12 cellular contexts compared by ENCODE assay signal in genomic region chr20:62590301-62591121, GRCh38. TPM values are rescaled to one million over a fixed set of nuclear protein-coding genes. Genes with fewer than 3 reads are reported as not detected.
DNase-seq lines count a peak whose midpoint lies in the region; ATAC-seq, FAIRE-seq and TF ChIP-seq lines count a peak whose summit lies in the region.
"Had no signal": no experiment of that assay in that cellular context is flagged by ENCODE, and none has a peak within 500 bp of the region (broad histone marks: within the 10 kb centered on the region; RNA-seq: fewer than 3 reads in every experiment).

No MANE protein-coding gene starts in this region.

- H3K4me3 ChIP-seq in skeletal muscle satellite cell (ENCODE audit: low read length): no peak overlapping the region
- H3K4me3 ChIP-seq: HAP-1 had no signal

- no peak overlapping the region for H3K9ac ChIP-seq in skeletal muscle satellite cell (ENCODE audit: low read depth, low read length)

- H3K36me3 Mint-ChIP-seq in HFFc6 (ENCODE audit: low read depth): no peaks in the 10 kb centered on the region; the same call in 1 of the 2 replicates
- no peaks in the 10 kb centered on the region for H3K36me3 Mint-ChIP-seq in activated CD8-positive, alpha-beta T cell treated with anti-CD3 and anti-CD28 coated beads, Interleukin-2, amount 10 ng/mL, durations not matched to agents 7 days and 5 days (ENCODE audit: low read depth)

- H3K27ac Mint-ChIP-seq in HFFc6: peak overlapping the region; percentile 43; the same call in 1 of the 2 replicates
- H3K27ac Mint-ChIP-seq in activated CD8-positive, alpha-beta T cell treated with anti-CD3 and anti-CD28 coated beads, Interleukin-2, amount 10 ng/mL, durations not matched to agents 7 days and 5 days: no peak overlapping the region
- H3K27ac Mint-ChIP-seq: activated T-helper 1 cell treated with anti-CD3 and anti-CD28 coated beads, Interleukin-12 subunit alpha, Interleukin-12 subunit beta, Interleukin-2, Interleukin-4 antibody, amounts not matched to agents 30 ng/mL and 10 ng/mL and 1 ng/mL, durations not matched to agents 14 hours and 24 hours and 36 hours had no signal

- no peak for FAIRE-seq in GM12892 (lab: Jason Lieb, UNC)

- CTCF ChIA-PET in activated CD8-positive, alpha-beta T cell treated with anti-CD3 and anti-CD28 coated beads, Interleukin-2, amount 10 ng/mL, durations not matched to agents 7 days and 5 days (lab: Charles Lee): no interaction called here

- H3K4me3 Mint-ChIP-seq in HFFc6: no peak overlapping the region
- H3K4me3 Mint-ChIP-seq in activated CD8-positive, alpha-beta T cell treated with anti-CD3 and anti-CD28 coated beads, Interleukin-2, amount 10 ng/mL, durations not matched to agents 7 days and 5 days: no peak overlapping the region
- H3K4me3 Mint-ChIP-seq: activated T-helper 1 cell treated with anti-CD3 and anti-CD28 coated beads, Interleukin-12 subunit alpha, Interleukin-12 subunit beta, Interleukin-2, Interleukin-4 antibody, amounts not matched to agents 30 ng/mL and 10 ng/mL and 1 ng/mL, durations not matched to agents 14 hours and 24 hours and 36 hours had no signal

- peak overlapping the region; percentile 31 for H3K4me2 ChIP-seq in skeletal muscle satellite cell (ENCODE audit: low read length)

- POLR2A ChIA-PET in activated CD8-positive, alpha-beta T cell treated with anti-CD3 and anti-CD28 coated beads, Interleukin-2, amount 10 ng/mL, durations not matched to agents 7 days and 5 days (lab: Charles Lee): no interaction called here

- no peak overlapping the region for H3K27ac ChIP-seq in foreskin keratinocyte

- peaks cover 1% of the 10 kb centered on the region; the same call in 1 of the 2 replicates for H3K27me3 Mint-ChIP-seq in HFFc6 (ENCODE audit: insufficient read depth)
- peaks cover 15% of the 10 kb centered on the region for H3K27me3 Mint-ChIP-seq in activated CD8-positive, alpha-beta T cell treated with anti-CD3 and anti-CD28 coated beads, Interleukin-2, amount 10 ng/mL, durations not matched to agents 7 days and 5 days (ENCODE audit: low read depth)

- 0 out of 2 replicates have a peak, but pooled peaks cover 3% of the 10 kb centered on the region for H3K9me3 Mint-ChIP-seq in HFFc6
- no peaks in the 10 kb centered on the region for H3K9me3 Mint-ChIP-seq in activated CD8-positive, alpha-beta T cell treated with anti-CD3 and anti-CD28 coated beads, Interleukin-2, amount 10 ng/mL, durations not matched to agents 7 days and 5 days (ENCODE audit: insufficient read depth)
- H3K9me3 Mint-ChIP-seq: activated T-helper 1 cell treated with anti-CD3 and anti-CD28 coated beads, Interleukin-12 subunit alpha, Interleukin-12 subunit beta, Interleukin-2, Interleukin-4 antibody, amounts not matched to agents 30 ng/mL and 10 ng/mL and 1 ng/mL, durations not matched to agents 14 hours and 24 hours and 36 hours had no signal

- H3K36me3 ChIP-seq in skeletal muscle satellite cell (ENCODE audit: insufficient read depth, low read length): no peaks in the 10 kb centered on the region
- H3K36me3 ChIP-seq: HAP-1 had no signal

- H3K4me1 ChIP-seq in foreskin keratinocyte: no peaks in the 10 kb centered on the region
- peaks cover 30% of the 10 kb centered on the region for H3K4me1 ChIP-seq in skeletal muscle satellite cell (ENCODE audit: control insufficient read depth, insufficient read depth, low read length)
- H3K4me1 ChIP-seq: HAP-1 had no signal

- H3K9me3 ChIP-seq in skeletal muscle satellite cell (replicated peaks; ENCODE audit: low read length): no peaks in the 10 kb centered on the region
- H3K9me3 ChIP-seq: HAP-1 had no signal

- DNase-seq in HFFc6 (peak; percentile 87), SW480 (ENCODE audit: low spot score) (peak; percentile 87), foreskin keratinocyte (peak; percentile 16 to 29), GM12892 (ENCODE audit: insufficient read length) (no peak), erythroblast (lab: John Stamatoyannopoulos, UW) (no peak), NCI-H128 (lab: John Stamatoyannopoulos, UW; ENCODE audit: unreplicated experiment) (no peak)
- no peak for DNase-seq in activated CD8-positive, alpha-beta T cell treated with anti-CD3 and anti-CD28 coated beads, Interleukin-2, amount 10 ng/mL, durations not matched to agents 7 days and 5 days
- DNase-seq: NCI-H1436 treated with DMSO at 0.1 percent for 48 hours had no signal

- TF ChIP-seq CTCF in HFFc6 (IDR thresholded peaks at IDR 0.05) (no peak), foreskin keratinocyte (conservative IDR thresholded peaks at IDR 0.05) (no peak)

- TF ChIP-seq POLR2A in GM12892 (IDR thresholded peaks at IDR 0.05; ENCODE audit: low read depth, low read length): no peak
- no peak for TF ChIP-seq POLR2A in erythroblast (IDR thresholded peaks at IDR 0.05; ENCODE audit: low read length)

- peaks cover 45% of the 10 kb centered on the region for H3K4me1 Mint-ChIP-seq in HFFc6 (ENCODE audit: low read depth)
- H3K4me1 Mint-ChIP-seq in activated CD8-positive, alpha-beta T cell treated with anti-CD3 and anti-CD28 coated beads, Interleukin-2, amount 10 ng/mL, durations not matched to agents 7 days and 5 days (ENCODE audit: low read depth): no peaks in the 10 kb centered on the region

- H3K27me3 ChIP-seq in foreskin keratinocyte (peaks cover 13% of the 10 kb centered on the region), skeletal muscle satellite cell (ENCODE audit: control insufficient read depth, insufficient read depth, low read length) (peaks cover 35% of the 10 kb centered on the region)

- ATAC-seq in foreskin keratinocyte: peak; percentile 37
- no peak for ATAC-seq in activated CD8-positive, alpha-beta T cell treated with anti-CD3 and anti-CD28 coated beads, Interleukin-2, amount 10 ng/mL, durations not matched to agents 7 days and 5 days

RNA-seq across cellular contexts. Expression of gene SLCO4A1, which starts 51.8 kb away (rescaled TPM):
- 1 to 10 TPM; 2.7 to 6.5 (median 3.4) TPM for total RNA-seq in HFFc6 (2021; fragmentation: NEBNext Ultra II Directional; extraction: Animal tissue kit (Norgen Biotek cat#: 25700))
- 2.3 and 2.4 TPM in 2 replicates for total RNA-seq in foreskin keratinocyte
- polyA plus RNA-seq in foreskin keratinocyte: 1.5 and 1.9 TPM in 2 replicates
- total RNA-seq in skeletal muscle satellite cell (2012; rRNA removed): 1.5 and 2.0 TPM in 2 replicates
- 10 to 100 TPM; 79.4 to 79.9 TPM for total RNA-seq in activated CD8-positive, alpha-beta T cell treated with anti-CD3 and anti-CD28 coated beads, Interleukin-2, amount 10 ng/mL, durations not matched to agents 7 days and 5 days
- 8.7 TPM for polyA plus RNA-seq in GM12892 (2012; ENCODE audit: missing spikeins)
- total RNA-seq: skeletal muscle tissue had no signal

Comparison
In these comparisons a context has a peak if more than half of its experiments do, and no peak if none do; other contexts are left out.
1. DNase-seq: peak in HFFc6 (single experiment), SW480 (single experiment) and foreskin keratinocyte (2 of 2); none in activated CD8-positive, alpha-beta T cell treated with anti-CD3 and anti-CD28 coated beads, Interleukin-2, amount 10 ng/mL, durations not matched to agents 7 days and 5 days (single experiment), GM12892 (single experiment), erythroblast (0 of 2) and NCI-H128 (single experiment).
2. RNA of gene SLCO4A1, which starts 51.8 kb away (total RNA-seq): 79.4 to 79.9 TPM in activated CD8-positive, alpha-beta T cell treated with anti-CD3 and anti-CD28 coated beads, Interleukin-2, amount 10 ng/mL, durations not matched to agents 7 days and 5 days; 2.7 to 6.5 TPM in HFFc6 and 2.3 to 2.4 TPM in foreskin keratinocyte; every median in the first group is over 10 times any median in the second.